Comparison of ENCODE assay signal across 8 cellular contexts in genomic region chr1:15684468-15685283, GRCh38. TPM values are rescaled to one million over a fixed set of nuclear protein-coding genes. Genes with fewer than 3 reads are reported as not detected.
A peak's percentile ranks its signal among the peaks of the same experiment; 100 is the strongest.
DNase-seq lines count a peak whose midpoint lies in the region; ATAC-seq and TF ChIP-seq lines count a peak whose summit lies in the region.

No MANE protein-coding gene starts in this region.

- H3K4me3 ChIP-seq in HUES6 (ENCODE audit: low read depth, low read length) (peak overlapping the region; percentile 81), tibial artery (peak overlapping the region; percentile 67 to 98)

- POLR2A ChIA-PET in activated CD4-positive, alpha-beta T cell treated with anti-CD3 and anti-CD28 coated beads, Interleukin-2, amount 10 ng/mL, durations not matched to agents 7 days and 5 days (lab: Charles Lee) = interaction anchor here (1.4 kb wide), 1 partner anchor 12 kb away, joined by 9 read pairs; no protein-coding TSS in a partner anchor

- H3K36me3 ChIP-seq in HUES6 (ENCODE audit: control insufficient read depth, insufficient read depth, low read length) (peaks cover 8% of the 10 kb centered on the region), tibial artery (no peaks in the 10 kb centered on the region)

- H3K27ac Mint-ChIP-seq in activated CD4-positive, alpha-beta T cell treated with anti-CD3 and anti-CD28 coated beads, Interleukin-2, amount 10 ng/mL, durations not matched to agents 7 days and 5 days = peak overlapping the region; percentile 91
- H3K27ac Mint-ChIP-seq in effector memory CD8-positive, alpha-beta T cell = peak overlapping the region; percentile 86 to 93
- peak overlapping the region; percentile 91 for H3K27ac Mint-ChIP-seq in mesothelial cell of epicardium

- H3K4me3 Mint-ChIP-seq in activated CD4-positive, alpha-beta T cell treated with anti-CD3 and anti-CD28 coated beads, Interleukin-2, amount 10 ng/mL, durations not matched to agents 7 days and 5 days = peak overlapping the region; percentile 85
- H3K4me3 Mint-ChIP-seq in effector memory CD8-positive, alpha-beta T cell = peak overlapping the region; percentile 76 to 86
- H3K4me3 Mint-ChIP-seq in mesothelial cell of epicardium = peak overlapping the region; percentile 81

- peak; percentile 67 for ATAC-seq in effector memory CD8-positive, alpha-beta T cell (replicated peaks)
- no peak for ATAC-seq in HG03565 (IDR thresholded peaks at IDR 0.05; ENCODE audit: unreplicated experiment)

- peak overlapping the region; percentile 72 for H3K9ac ChIP-seq in HUES6 (ENCODE audit: low read length)

- H3K27ac ChIP-seq in HUES6 (ENCODE audit: low read depth, low read length) (no peak overlapping the region; the same call in 1 of the 2 replicates), tibial artery (peak overlapping the region; percentile 98)

- DNase-seq in NCI-H748 (lab: John Stamatoyannopoulos, UW; ENCODE audit: unreplicated experiment) (peak; percentile 20), NCI-H748 treated with DMSO at 0.1 percent for 48 hours (lab: John Stamatoyannopoulos, UW) (no peak), mesothelial cell of epicardium (ENCODE audit: low spot score in 2 of 2, unreplicated experiment in 2 of 2) (peak in 1 of 2 experiments; percentile 59), tibial artery (peak; percentile 51 to 76)
- DNase-seq in activated CD4-positive, alpha-beta T cell treated with anti-CD3 and anti-CD28 coated beads, Interleukin-2, amount 10 ng/mL, durations not matched to agents 7 days and 5 days = peak; percentile 42
- DNase-seq in effector memory CD8-positive, alpha-beta T cell = peak; percentile 18 to 36 (median 35)

- 0 out of 2 replicates have a peak, but pooled peaks cover 3% of the 10 kb centered on the region for H3K9me3 ChIP-seq in HUES6 (ENCODE audit: control insufficient read depth, insufficient read depth, low read depth, low read length)
- H3K9me3 ChIP-seq in tibial artery = no peaks in the 10 kb centered on the region

- no peaks in the 10 kb centered on the region for H3K27me3 ChIP-seq in HUES6 (ENCODE audit: control insufficient read depth, insufficient read depth, low read length)
- no peaks in the 10 kb centered on the region for H3K27me3 ChIP-seq in tibial artery

- H3K4me1 ChIP-seq in HUES6 (ENCODE audit: control insufficient read depth, insufficient read depth, low read length) = peaks cover 12% of the 10 kb centered on the region
- H3K4me1 ChIP-seq in tibial artery = peaks cover 0 to 45% (median 23%) of the 10 kb centered on the region in 4 donors

- CTCF ChIA-PET in activated CD4-positive, alpha-beta T cell treated with anti-CD3 and anti-CD28 coated beads, Interleukin-2, amount 10 ng/mL, durations not matched to agents 7 days and 5 days (lab: Charles Lee) = interaction anchor here (1.0 to 2.0 kb wide), 2 partner anchors 12 to 17 kb away, joined by 3 to 7 read pairs; no protein-coding TSS in a partner anchor

- H3K9me3 Mint-ChIP-seq in activated CD4-positive, alpha-beta T cell treated with anti-CD3 and anti-CD28 coated beads, Interleukin-2, amount 10 ng/mL, durations not matched to agents 7 days and 5 days = no peaks in the 10 kb centered on the region
- H3K9me3 Mint-ChIP-seq in effector memory CD8-positive, alpha-beta T cell = no peaks in the 10 kb centered on the region
- H3K9me3 Mint-ChIP-seq in mesothelial cell of epicardium = no peaks in the 10 kb centered on the region

- H3K27me3 Mint-ChIP-seq in activated CD4-positive, alpha-beta T cell treated with anti-CD3 and anti-CD28 coated beads, Interleukin-2, amount 10 ng/mL, durations not matched to agents 7 days and 5 days = no peaks in the 10 kb centered on the region
- H3K27me3 Mint-ChIP-seq in effector memory CD8-positive, alpha-beta T cell = no peaks in the 10 kb centered on the region
- no peaks in the 10 kb centered on the region for H3K27me3 Mint-ChIP-seq in mesothelial cell of epicardium (ENCODE audit: low read depth)

- TF ChIP-seq CTCF in mesothelial cell of epicardium (IDR thresholded peaks at IDR 0.05; ENCODE audit: unreplicated experiment) (no peak), tibial artery (IDR thresholded peaks at IDR 0.05) (peak in 1 of 2 experiments; percentile 12)

- intact Hi-C loops in tibial artery (cut with DNase I; ENCODE audit: low total_unique reads) = loop anchor here (5.0 kb wide), 1 partner anchor 62 kb away; no protein-coding TSS in a partner anchor

- H3K36me3 Mint-ChIP-seq in activated CD4-positive, alpha-beta T cell treated with anti-CD3 and anti-CD28 coated beads, Interleukin-2, amount 10 ng/mL, durations not matched to agents 7 days and 5 days (ENCODE audit: low read depth) = peaks cover 12% of the 10 kb centered on the region
- peaks cover 27% of the 10 kb centered on the region for H3K36me3 Mint-ChIP-seq in effector memory CD8-positive, alpha-beta T cell (ENCODE audit: insufficient read depth)
- H3K36me3 Mint-ChIP-seq in mesothelial cell of epicardium = peaks cover 10% of the 10 kb centered on the region

- peaks cover 47% of the 10 kb centered on the region for H3K4me1 Mint-ChIP-seq in activated CD4-positive, alpha-beta T cell treated with anti-CD3 and anti-CD28 coated beads, Interleukin-2, amount 10 ng/mL, durations not matched to agents 7 days and 5 days
- H3K4me1 Mint-ChIP-seq in effector memory CD8-positive, alpha-beta T cell (ENCODE audit: low read depth in 2 of 2) = peaks cover 13 to 19% of the 10 kb centered on the region in 2 donors
- H3K4me1 Mint-ChIP-seq in mesothelial cell of epicardium = peaks cover 24% of the 10 kb centered on the region

RNA-seq across cellular contexts. Expression of gene PLEKHM2, which starts 0.6 kb away (rescaled TPM):
- total RNA-seq in activated CD4-positive, alpha-beta T cell treated with anti-CD3 and anti-CD28 coated beads, Interleukin-2, amount 10 ng/mL, durations not matched to agents 7 days and 5 days = 10 to 100 TPM; 52.7 to 56.0 TPM
- total RNA-seq in mesothelial cell of epicardium = 59.9 to 63.0 TPM (median 60.6 TPM) in 3 replicates

RNA-seq across cellular contexts. Expression of gene SLC25A34, which starts 51.4 kb away (rescaled TPM):
- total RNA-seq in activated CD4-positive, alpha-beta T cell treated with anti-CD3 and anti-CD28 coated beads, Interleukin-2, amount 10 ng/mL, durations not matched to agents 7 days and 5 days = 1 to 10 TPM; 1.8 to 2.2 TPM
- 6.1 to 7.0 TPM (median 6.6 TPM) in 3 replicates for total RNA-seq in mesothelial cell of epicardium

RNA-seq across cellular contexts. Expression of gene TMEM82, which starts 57.6 kb away (rescaled TPM):
- total RNA-seq in activated CD4-positive, alpha-beta T cell treated with anti-CD3 and anti-CD28 coated beads, Interleukin-2, amount 10 ng/mL, durations not matched to agents 7 days and 5 days = not detected
- total RNA-seq in mesothelial cell of epicardium = not detected in 3 replicates
